ENCODE assay signal across 16 cellular contexts in the genomic region with DNA sequence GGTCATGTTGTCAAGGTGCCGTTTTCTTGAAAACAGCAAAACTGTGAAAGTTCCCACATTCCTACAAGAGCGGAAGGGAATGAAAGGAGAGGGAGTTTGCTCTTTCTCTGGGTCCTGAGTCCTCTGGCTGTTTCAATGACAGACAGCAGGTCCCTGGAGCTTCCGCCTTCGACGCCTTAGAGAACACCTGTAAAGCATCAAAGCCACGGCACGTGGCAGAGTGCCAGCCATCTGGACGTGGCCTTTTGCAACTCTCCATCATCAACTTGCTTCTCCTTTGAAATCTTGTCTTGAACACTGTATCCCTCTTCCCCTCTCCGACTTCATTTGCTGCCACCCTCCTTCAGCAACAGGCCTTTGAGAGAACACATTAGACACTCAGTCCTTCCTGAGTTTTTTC.
DNase-seq lines count a peak whose midpoint lies in the region; ATAC-seq, FAIRE-seq and TF ChIP-seq lines count a peak whose summit lies in the region.
"Had no signal": no experiment of that assay in that cellular context is flagged by ENCODE, and none has a peak within 500 bp of the region (broad histone marks: within the 10 kb centered on the region; RNA-seq: fewer than 3 reads in every experiment).

No MANE protein-coding gene starts in this region.

- H3K27ac ChIP-seq in SK-N-SH (ENCODE audit: low read depth in 2 of 2, low read length in 1 of 2) (no peak overlapping the region), angular gyrus (ENCODE audit: low read depth, low read length) (peak overlapping the region; percentile 16), pancreas (no peak overlapping the region)
- H3K27ac ChIP-seq: 22Rv1 had no signal

- H2AFZ ChIP-seq in SK-N-SH (ENCODE audit: low read depth), result no peak overlapping the region

- H3K79me2 ChIP-seq in SK-N-SH (ENCODE audit: insufficient read depth), result no peaks in the 10 kb centered on the region

- FAIRE-seq in pancreas (lab: Jason Lieb, UNC), result no peak
- FAIRE-seq: GM12892 had no signal

- POLR2A ChIA-PET in SK-N-SH (lab: Yijun Ruan, JAX), result no interaction called here

- H3K9ac ChIP-seq in SK-N-SH, result no peak overlapping the region

- CTCF ChIA-PET in SK-N-SH (lab: Yijun Ruan, JAX), result no interaction called here

- H3K36me3 ChIP-seq in SK-N-SH (replicated peaks in 1 of 2; ENCODE audit: control insufficient read depth in 1 of 2, insufficient read depth in 2 of 2, low read length in 1 of 2) (no peaks in the 10 kb centered on the region), pancreas (no peaks in the 10 kb centered on the region)

- no peaks in the 10 kb centered on the region for H3K9me2 ChIP-seq in SK-N-SH

- 0 out of 2 replicates have a peak, but pooled peaks cover 3% of the 10 kb centered on the region for H3K9me3 ChIP-seq in SK-N-SH
- H3K9me3 ChIP-seq in pancreas, result no peaks in the 10 kb centered on the region

- H3K4me2 ChIP-seq in SK-N-SH, result no peak overlapping the region

- TF ChIP-seq EP300 in SK-N-SH (IDR thresholded peaks at IDR 0.05; ENCODE audit: borderline replicate concordance in 1 of 2, low read depth in 1 of 2, low read length in 1 of 2), result no peak

- ATAC-seq in SK-N-SH treated with all-trans-retinoic acid at 6 μM for 48 hours (no peak), pancreas (no peak)

- H3F3A ChIP-seq in SK-N-SH (replicated peaks; ENCODE audit: insufficient read depth), result no peaks in the 10 kb centered on the region

- WGBS in SK-N-SH (ENCODE audit: low lambda C conversion rate), result 27% methylated on average over 9 of the region's 9 CpGs
- WGBS in pancreas, 2 donors, result 49 to 58% methylated on average over 9 of the region's 9 CpGs

- H3K4me1 ChIP-seq in SK-N-SH (ENCODE audit: control insufficient read depth in 1 of 2, insufficient read depth in 2 of 2, low read depth in 1 of 2, low read length in 1 of 2) (peaks cover 0 to 9% of the 10 kb centered on the region in 2 experiments; a peak in 1 of 4 replicates), pancreas (no peaks in the 10 kb centered on the region)

- TF ChIP-seq CTCF in SK-N-SH (IDR thresholded peaks at IDR 0.05) (no peak), pancreas (IDR thresholded peaks at IDR 0.05) (no peak)

- intact Hi-C loops in pancreas (cut with DNase I), result no loop called here

- peak; percentile 18 for DNase-seq in DMS53 (lab: John Stamatoyannopoulos, UW)
- no peak for DNase-seq in DMS53 treated with DMSO at 0.1 percent for 48 hours (lab: John Stamatoyannopoulos, UW; ENCODE audit: unreplicated experiment)
- DNase-seq in SK-N-SH, result peak; percentile 3
- DNase-seq in CD1c-positive myeloid dendritic cell (ENCODE audit: extremely low spot score), result no peak
- no peak for DNase-seq in NCI-H446 treated with DMSO at 0.1 percent for 48 hours (lab: John Stamatoyannopoulos, UW)
- no peak for DNase-seq in pancreas
- DNase-seq: CD8-positive, alpha-beta memory T cell; DMS79; EL; GDM1; HCEC 1CT; HFFc6 had no signal

- H3K4me3 ChIP-seq in SK-N-SH (ENCODE audit: low read depth in 2 of 2, low read length in 1 of 2), result no peak overlapping the region
- H3K4me3 ChIP-seq in pancreas, result no peak overlapping the region

- TF ChIP-seq RAD21 in SK-N-SH (IDR thresholded peaks at IDR 0.05; ENCODE audit: low read length), result no peak

- no peaks in the 10 kb centered on the region for H3K27me3 ChIP-seq in SK-N-SH (ENCODE audit: insufficient read depth)
- no peaks in the 10 kb centered on the region for H3K27me3 ChIP-seq in pancreas

- H4K20me1 ChIP-seq in SK-N-SH (ENCODE audit: insufficient read depth), result no peaks in the 10 kb centered on the region

TF ChIP-seq in SK-N-SH, 30 proteins besides CTCF, POLR2A, EP300 and RAD21 (continues in another document):
- TF ChIP-seq JUND (IDR thresholded peaks at IDR 0.05) (no peak), PBX3 (IDR thresholded peaks at IDR 0.05) (no peak), YY1 (IDR thresholded peaks at IDR 0.05; ENCODE audit: low read depth) (no peak), RXRA (IDR thresholded peaks at IDR 0.05; ENCODE audit: borderline replicate concordance, low read depth) (no peak), TCF12 (IDR thresholded peaks at IDR 0.05) (no peak), MEF2A (IDR thresholded peaks at IDR 0.05; ENCODE audit: borderline replicate concordance, low read depth) (no peak)
- TF ChIP-seq, protein P1, sequence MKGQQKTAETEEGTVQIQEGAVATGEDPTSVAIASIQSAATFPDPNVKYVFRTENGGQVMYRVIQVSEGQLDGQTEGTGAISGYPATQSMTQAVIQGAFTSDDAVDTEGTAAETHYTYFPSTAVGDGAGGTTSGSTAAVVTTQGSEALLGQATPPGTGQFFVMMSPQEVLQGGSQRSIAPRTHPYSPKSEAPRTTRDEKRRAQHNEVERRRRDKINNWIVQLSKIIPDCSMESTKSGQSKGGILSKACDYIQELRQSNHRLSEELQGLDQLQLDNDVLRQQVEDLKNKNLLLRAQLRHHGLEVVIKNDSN (IDR thresholded peaks at IDR 0.05; ENCODE audit: borderline replicate concordance, low read depth), result no peak
- TF ChIP-seq, protein P2, sequence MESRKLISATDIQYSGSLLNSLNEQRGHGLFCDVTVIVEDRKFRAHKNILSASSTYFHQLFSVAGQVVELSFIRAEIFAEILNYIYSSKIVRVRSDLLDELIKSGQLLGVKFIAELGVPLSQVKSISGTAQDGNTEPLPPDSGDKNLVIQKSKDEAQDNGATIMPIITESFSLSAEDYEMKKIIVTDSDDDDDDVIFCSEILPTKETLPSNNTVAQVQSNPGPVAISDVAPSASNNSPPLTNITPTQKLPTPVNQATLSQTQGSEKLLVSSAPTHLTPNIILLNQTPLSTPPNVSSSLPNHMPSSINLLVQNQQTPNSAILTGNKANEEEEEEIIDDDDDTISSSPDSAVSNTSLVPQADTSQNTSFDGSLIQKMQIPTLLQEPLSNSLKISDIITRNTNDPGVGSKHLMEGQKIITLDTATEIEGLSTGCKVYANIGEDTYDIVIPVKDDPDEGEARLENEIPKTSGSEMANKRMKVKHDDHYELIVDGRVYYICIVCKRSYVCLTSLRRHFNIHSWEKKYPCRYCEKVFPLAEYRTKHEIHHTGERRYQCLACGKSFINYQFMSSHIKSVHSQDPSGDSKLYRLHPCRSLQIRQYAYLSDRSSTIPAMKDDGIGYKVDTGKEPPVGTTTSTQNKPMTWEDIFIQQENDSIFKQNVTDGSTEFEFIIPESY (IDR thresholded peaks at IDR 0.05; ENCODE audit: borderline replicate concordance, low read depth), result no peak

TF ChIP-seq in SK-N-SH treated with all-trans-retinoic acid at 6 μM for 48 hours, 23 proteins besides CTCF, POLR2A, EP300 and RAD21:
- TF ChIP-seq ISL1 (CRISPR knock-in tag; IDR thresholded peaks at IDR 0.05), result no peak
- TF ChIP-seq OSR1 (CRISPR knock-in tag; IDR thresholded peaks at IDR 0.05), result no peak
- TF ChIP-seq, protein P3, sequence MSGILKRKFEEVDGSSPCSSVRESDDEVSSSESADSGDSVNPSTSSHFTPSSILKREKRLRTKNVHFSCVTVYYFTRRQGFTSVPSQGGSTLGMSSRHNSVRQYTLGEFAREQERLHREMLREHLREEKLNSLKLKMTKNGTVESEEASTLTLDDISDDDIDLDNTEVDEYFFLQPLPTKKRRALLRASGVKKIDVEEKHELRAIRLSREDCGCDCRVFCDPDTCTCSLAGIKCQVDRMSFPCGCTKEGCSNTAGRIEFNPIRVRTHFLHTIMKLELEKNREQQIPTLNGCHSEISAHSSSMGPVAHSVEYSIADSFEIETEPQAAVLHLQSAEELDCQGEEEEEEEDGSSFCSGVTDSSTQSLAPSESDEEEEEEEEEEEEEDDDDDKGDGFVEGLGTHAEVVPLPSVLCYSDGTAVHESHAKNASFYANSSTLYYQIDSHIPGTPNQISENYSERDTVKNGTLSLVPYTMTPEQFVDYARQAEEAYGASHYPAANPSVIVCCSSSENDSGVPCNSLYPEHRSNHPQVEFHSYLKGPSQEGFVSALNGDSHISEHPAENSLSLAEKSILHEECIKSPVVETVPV (CRISPR knock-in tag; IDR thresholded peaks at IDR 0.05), result no peak
- TF ChIP-seq, protein P4, sequence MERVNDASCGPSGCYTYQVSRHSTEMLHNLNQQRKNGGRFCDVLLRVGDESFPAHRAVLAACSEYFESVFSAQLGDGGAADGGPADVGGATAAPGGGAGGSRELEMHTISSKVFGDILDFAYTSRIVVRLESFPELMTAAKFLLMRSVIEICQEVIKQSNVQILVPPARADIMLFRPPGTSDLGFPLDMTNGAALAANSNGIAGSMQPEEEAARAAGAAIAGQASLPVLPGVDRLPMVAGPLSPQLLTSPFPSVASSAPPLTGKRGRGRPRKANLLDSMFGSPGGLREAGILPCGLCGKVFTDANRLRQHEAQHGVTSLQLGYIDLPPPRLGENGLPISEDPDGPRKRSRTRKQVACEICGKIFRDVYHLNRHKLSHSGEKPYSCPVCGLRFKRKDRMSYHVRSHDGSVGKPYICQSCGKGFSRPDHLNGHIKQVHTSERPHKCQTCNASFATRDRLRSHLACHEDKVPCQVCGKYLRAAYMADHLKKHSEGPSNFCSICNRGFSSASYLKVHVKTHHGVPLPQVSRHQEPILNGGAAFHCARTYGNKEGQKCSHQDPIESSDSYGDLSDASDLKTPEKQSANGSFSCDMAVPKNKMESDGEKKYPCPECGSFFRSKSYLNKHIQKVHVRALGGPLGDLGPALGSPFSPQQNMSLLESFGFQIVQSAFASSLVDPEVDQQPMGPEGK (CRISPR knock-in tag; IDR thresholded peaks at IDR 0.05; ENCODE audit: borderline replicate concordance), result no peak

Comparison
In these comparisons a context has a peak if more than half of its experiments do, and no peak if none do; other contexts are left out.
1. DNase-seq: peak in DMS53 (single experiment) and SK-N-SH (single experiment); none in DMS53 treated with DMSO at 0.1 percent for 48 hours (single experiment), CD1c-positive myeloid dendritic cell (single experiment), NCI-H446 treated with DMSO at 0.1 percent for 48 hours (single experiment) and pancreas (0 of 6).